ENCODE assay signal across 31 cellular contexts in genomic region chr19:29617336-29618266, GRCh38. TPM values are rescaled to one million over a fixed set of nuclear protein-coding genes. Genes with fewer than 3 reads are reported as not detected.
A peak's percentile ranks its signal among the peaks of the same experiment; 100 is the strongest.
DNase-seq lines count a peak whose midpoint lies in the region; ATAC-seq and TF ChIP-seq lines count a peak whose summit lies in the region.
"Had no signal": no experiment of that assay in that cellular context is flagged by ENCODE, and none has a peak within 500 bp of the region (broad histone marks: within the 10 kb centered on the region; RNA-seq: fewer than 3 reads in every experiment).

No MANE protein-coding gene starts in this region.

- H3K18ac ChIP-seq in neuronal stem cell (ENCODE audit: low read length) = no peak overlapping the region

- no peak overlapping the region for H4K91ac ChIP-seq in neuronal stem cell (ENCODE audit: low read depth, low read length, poor library complexity)

- no peaks in the 10 kb centered on the region for H3K79me1 ChIP-seq in neuronal stem cell (ENCODE audit: low read depth, low read length)

- H3K9me3 ChIP-seq in HEK293 (ENCODE audit: control insufficient read depth, insufficient read depth, low read depth, low read length) (no peaks in the 10 kb centered on the region), neuronal stem cell (replicated peaks in 1 of 2; ENCODE audit: control insufficient read depth in 2 of 2, insufficient read depth in 1 of 2, low read depth in 1 of 2, low read length in 2 of 2) (peaks cover 0 to 1% of the 10 kb centered on the region in 2 donors)
- H3K9me3 ChIP-seq: BE2C, neutrophil, prostate gland, transverse colon had no signal

- DNase-seq in activated T-cell treated with anti-CD3 and anti-CD28 coated beads, Interleukin-2, amount 50 U/mL, for 72 hours = no peak
- DNase-seq in activated T-cell treated with anti-CD3 and anti-CD28 coated beads, Interleukin-2, amount 50 U/mL, for 1 hour = no peak
- DNase-seq in central memory CD8-positive, alpha-beta T cell (ENCODE audit: low spot score in 2 of 2) = no peak
- DNase-seq in neuronal stem cell (ENCODE audit: low spot score) (no peak), RWPE1 (ENCODE audit: low spot score) (no peak), progenitor cell of endocrine pancreas (ENCODE audit: low spot score, unreplicated experiment) (no peak)
- DNase-seq: activated CD4-positive, alpha-beta T cell treated with anti-CD3 and anti-CD28 coated beads for 48 hours; BE2C; effector memory CD4-positive, alpha-beta T cell; HCEC 1CT; Kasumi-1; left cardiac atrium; NCI-H1436; NCI-H2081 treated with DMSO at 0.1 percent for 48 hours; NCI-H226; NCI-H69; PC-9; SHP77; stimulated activated CD4-positive, alpha-beta T cell treated with anti-CD3 and anti-CD28 coated beads, Interleukin-12 subunit alpha, Interleukin-12 subunit beta, amount 100 ng/mL, for 4 hours; stimulated activated CD4-positive, alpha-beta T cell treated with anti-CD3 and anti-CD28 coated beads, Interleukin-2, amount 100 ng/mL, for 48 hours; T-helper 9 cell; transverse colon had no signal

- H3K27ac ChIP-seq in HEK293 (ENCODE audit: extremely low read depth, low read depth, low read length) = no peak overlapping the region
- H3K27ac ChIP-seq in neuronal stem cell (replicated peaks; ENCODE audit: low read length) = no peak overlapping the region
- H3K27ac ChIP-seq in RWPE1 = no peak overlapping the region
- H3K27ac ChIP-seq: coronary artery, epithelial cell of prostate, hepatocyte, neutrophil, PC-9, prostate gland, transverse colon had no signal

- peak overlapping the region; percentile 26 for H2AK5ac ChIP-seq in neuronal stem cell (ENCODE audit: low read depth, low read length)

- no peak overlapping the region for H3K4ac ChIP-seq in neuronal stem cell (ENCODE audit: low read length)

- TF ChIP-seq CTCF in HEK293 (tag by site-specific recombination; IDR thresholded peaks at IDR 0.05) (no peak), RWPE1 (conservative IDR thresholded peaks at IDR 0.05; ENCODE audit: low read depth) (no peak), progenitor cell of endocrine pancreas (IDR thresholded peaks at IDR 0.05; ENCODE audit: unreplicated experiment) (no peak)

- peak overlapping the region; percentile 27 for H3K27ac Mint-ChIP-seq in activated T-cell treated with anti-CD3 and anti-CD28 coated beads, Interleukin-2, amount 50 U/mL, for 72 hours
- peak overlapping the region; percentile 82 for H3K27ac Mint-ChIP-seq in central memory CD8-positive, alpha-beta T cell (ENCODE audit: low read depth)
- H3K27ac Mint-ChIP-seq in progenitor cell of endocrine pancreas = no peak overlapping the region
- H3K27ac Mint-ChIP-seq: activated T-helper 2 cell treated with anti-CD3 and anti-CD28 coated beads, Interferon-gamma antibody, Interleukin-2, Interleukin-4, amounts not matched to agents 10 μg/mL and 5 μg/mL and 100 μg/mL, durations not matched to agents 14 hours and 24 hours and 36 hours had no signal

- peak overlapping the region; percentile 16 for H2BK5ac ChIP-seq in neuronal stem cell (ENCODE audit: low read length)

- peak overlapping the region; percentile 52 for H2BK12ac ChIP-seq in neuronal stem cell (ENCODE audit: low read length)

- POLR2A ChIA-PET in HEK293 (lab: Yijun Ruan, JAX) = interaction anchor here (0.6 to 4.1 kb wide), 8 partner anchors 10 to 270 kb away, joined by 3 to 39 read pairs (median 4); partner anchors contain the start of genes C19orf12, PLEKHF1 and POP4
- POLR2A ChIA-PET in RWPE1 (lab: Yijun Ruan, JAX; ENCODE audit: low non-redundant PET) = no interaction called here

- no peak overlapping the region for H4K8ac ChIP-seq in neuronal stem cell (ENCODE audit: low read depth, low read length)

- peaks cover 0 to 34% (median 3%) of the 10 kb centered on the region in 3 experiments for H3K27me3 ChIP-seq in neuronal stem cell (ENCODE audit: control insufficient read depth in 3 of 3, insufficient read depth in 3 of 3, low read depth in 1 of 3, low read length in 3 of 3)
- H3K27me3 ChIP-seq: hepatocyte, transverse colon had no signal

- no peak overlapping the region for H3K4me3 ChIP-seq in HEK293 (ENCODE audit: low read depth, low read length)
- no peak overlapping the region for H3K4me3 ChIP-seq in neuronal stem cell (ENCODE audit: low read length in 2 of 2)
- H3K4me3 ChIP-seq: coronary artery, hepatocyte, PC-9, prostate gland, transverse colon had no signal

- ATAC-seq in activated T-cell treated with anti-CD3 and anti-CD28 coated beads, Interleukin-2, amount 50 U/mL, for 72 hours (replicated peaks in 1 of 2) = no peak
- no peak for ATAC-seq in central memory CD8-positive, alpha-beta T cell (replicated peaks; ENCODE audit: extremely low read depth, poor library complexity, severe bottlenecking)
- no peak for ATAC-seq in GM18907 (IDR thresholded peaks at IDR 0.05; ENCODE audit: unreplicated experiment)
- ATAC-seq: left cardiac atrium, sciatic nerve had no signal

- no peak overlapping the region for H2BK15ac ChIP-seq in neuronal stem cell (ENCODE audit: low read length)

- H3K4me1 Mint-ChIP-seq in activated T-cell treated with anti-CD3 and anti-CD28 coated beads, Interleukin-2, amount 50 U/mL, for 72 hours (ENCODE audit: low read depth) = peaks cover 30% of the 10 kb centered on the region
- peaks cover 54% of the 10 kb centered on the region for H3K4me1 Mint-ChIP-seq in central memory CD8-positive, alpha-beta T cell
- H3K4me1 Mint-ChIP-seq in progenitor cell of endocrine pancreas (ENCODE audit: low read depth) = peaks cover 8% of the 10 kb centered on the region

- no peak overlapping the region for H3K14ac ChIP-seq in neuronal stem cell (ENCODE audit: low read length)

- H3K27me3 Mint-ChIP-seq in activated T-cell treated with anti-CD3 and anti-CD28 coated beads, Interleukin-2, amount 50 U/mL, for 72 hours (ENCODE audit: low read depth) = no peaks in the 10 kb centered on the region
- no peaks in the 10 kb centered on the region for H3K27me3 Mint-ChIP-seq in central memory CD8-positive, alpha-beta T cell
- peaks cover 4% of the 10 kb centered on the region for H3K27me3 Mint-ChIP-seq in progenitor cell of endocrine pancreas

- no peaks in the 10 kb centered on the region for H3K4me1 ChIP-seq in HEK293 (ENCODE audit: control insufficient read depth, insufficient read depth, low read length)
- H3K4me1 ChIP-seq in neuronal stem cell (ENCODE audit: control insufficient read depth in 2 of 2, insufficient read depth in 1 of 2, low read depth in 1 of 2, low read length in 2 of 2) = no peaks in the 10 kb centered on the region
- H3K4me1 ChIP-seq: BE2C, prostate gland, transverse colon had no signal

- no peaks in the 10 kb centered on the region for H3K9me3 Mint-ChIP-seq in activated T-cell treated with anti-CD3 and anti-CD28 coated beads, Interleukin-2, amount 50 U/mL, for 72 hours
- no peaks in the 10 kb centered on the region for H3K9me3 Mint-ChIP-seq in central memory CD8-positive, alpha-beta T cell
- H3K9me3 Mint-ChIP-seq in progenitor cell of endocrine pancreas (ENCODE audit: low read depth) = no peaks in the 10 kb centered on the region
- H3K9me3 Mint-ChIP-seq: activated T-helper 2 cell treated with anti-CD3 and anti-CD28 coated beads, Interferon-gamma antibody, Interleukin-2, Interleukin-4, amounts not matched to agents 10 μg/mL and 5 μg/mL and 100 μg/mL, durations not matched to agents 14 hours and 24 hours and 36 hours had no signal

- CTCF ChIA-PET in HEK293 (lab: Yijun Ruan, JAX) = interaction anchor here (0.6 to 10.5 kb wide), 9 partner anchors 7 to 429 kb away, joined by 3 to 94 read pairs (median 4); no protein-coding TSS in a partner anchor
- CTCF ChIA-PET in RWPE1 (lab: Yijun Ruan, JAX) = interaction anchor here (1.1 kb wide), 1 partner anchor 99 kb away, joined by 4 read pairs; no protein-coding TSS in a partner anchor

- H2BK120ac ChIP-seq in neuronal stem cell (ENCODE audit: low read depth, low read length) = no peak overlapping the region

- H3K9ac ChIP-seq in neuronal stem cell (ENCODE audit: low read depth, low read length, poor library complexity) = no peak overlapping the region

- H3K23ac ChIP-seq in neuronal stem cell (ENCODE audit: low read depth, low read length, poor library complexity) = no peak overlapping the region

- H3K36me3 ChIP-seq in HEK293 (ENCODE audit: control insufficient read depth in 2 of 2, insufficient read depth in 1 of 2, low read length in 2 of 2) = peaks cover 39 to 40% of the 10 kb centered on the region in 2 experiments
- H3K36me3 ChIP-seq in neuronal stem cell (replicated peaks in 1 of 2; ENCODE audit: control insufficient read depth in 2 of 2, insufficient read depth in 2 of 2, low read length in 2 of 2) = peaks cover 18 to 41% of the 10 kb centered on the region in 2 donors

- no peak overlapping the region for H2AFZ ChIP-seq in neuronal stem cell (ENCODE audit: low read length)
- H2AFZ ChIP-seq: hepatocyte, PC-9 had no signal

- no peak overlapping the region for H3K4me3 Mint-ChIP-seq in activated T-cell treated with anti-CD3 and anti-CD28 coated beads, Interleukin-2, amount 50 U/mL, for 72 hours
- H3K4me3 Mint-ChIP-seq in central memory CD8-positive, alpha-beta T cell = no peak overlapping the region
- H3K4me3 Mint-ChIP-seq in progenitor cell of endocrine pancreas (ENCODE audit: low read depth) = no peak overlapping the region

- no peak overlapping the region for H3K4me2 ChIP-seq in neuronal stem cell (ENCODE audit: insufficient read depth, low read length, poor library complexity, severe bottlenecking)
- H3K4me2 ChIP-seq: hepatocyte, PC-9 had no signal

- no CpG with 5 or more reads among the region's 16 CpGs for WGBS in neuronal stem cell (ENCODE audit: extremely low coverage in 2 of 2, insufficient read length in 2 of 2, insufficient replicate concordance in 1 of 2), 2 donors

- H3K36me3 Mint-ChIP-seq in activated T-cell treated with anti-CD3 and anti-CD28 coated beads, Interleukin-2, amount 50 U/mL, for 72 hours (ENCODE audit: insufficient read depth in 2 of 2) = peaks cover 4 to 20% of the 10 kb centered on the region in 2 donors
- H3K36me3 Mint-ChIP-seq in central memory CD8-positive, alpha-beta T cell (ENCODE audit: insufficient read depth) = peaks cover 35% of the 10 kb centered on the region
- peaks cover 4% of the 10 kb centered on the region for H3K36me3 Mint-ChIP-seq in progenitor cell of endocrine pancreas (ENCODE audit: insufficient read depth)

TF ChIP-seq in HEK293, 187 proteins besides CTCF, POLR2A, EP300 and RAD21 (continues in another document):
- peak; percentile 99 for TF ChIP-seq ZNF548 (tag by site-specific recombination; IDR thresholded peaks at IDR 0.05)

RNA-seq across cellular contexts. Expression of gene POP4, which starts 11.5 kb away (rescaled TPM):
- total RNA-seq in activated T-cell treated with anti-CD3 and anti-CD28 coated beads, Interleukin-2, amount 50 U/mL, for 72 hours = 10 to 100 TPM; 62.6 to 65.3 TPM
- 56.9 TPM for polyA plus RNA-seq in neuronal stem cell (2013, experiment 1 of 2)
- polyA plus RNA-seq in neuronal stem cell (2013, experiment 2 of 2) = 56.6 TPM
- 52.6 and 52.7 TPM in 2 replicates for total RNA-seq in progenitor cell of endocrine pancreas

RNA-seq across cellular contexts. Expression of gene PLEKHF1, which starts 47.7 kb away (rescaled TPM):
- total RNA-seq in activated T-cell treated with anti-CD3 and anti-CD28 coated beads, Interleukin-2, amount 50 U/mL, for 72 hours = 10 to 100 TPM; 21.3 to 21.5 TPM
- polyA plus RNA-seq in neuronal stem cell (2013, experiment 1 of 2) = 1.0 TPM
- polyA plus RNA-seq in neuronal stem cell (2013, experiment 2 of 2) = 0.96 TPM
- 7.9 and 9.6 TPM in 2 replicates for total RNA-seq in progenitor cell of endocrine pancreas
